16 cellular contexts compared by ENCODE assay signal in genomic region chr2:18834341-18834740, GRCh38.
DNase-seq lines count a peak whose midpoint lies in the region; ATAC-seq and TF ChIP-seq lines count a peak whose summit lies in the region.
"Had no signal": no experiment of that assay in that cellular context is flagged by ENCODE, and none has a peak within 500 bp of the region (broad histone marks: within the 10 kb centered on the region; RNA-seq: fewer than 3 reads in every experiment).

No MANE protein-coding gene starts in this region.

- peaks cover 52% of the 10 kb centered on the region for H3K4me1 Mint-ChIP-seq in HFFc6 (ENCODE audit: low read depth)
- H3K4me1 Mint-ChIP-seq: activated CD8-positive, alpha-beta memory T cell treated with anti-CD3 and anti-CD28 coated beads, Interleukin-2, amount 10 ng/mL, durations not matched to agents 7 days and 5 days; activated naive CD8-positive, alpha-beta T cell treated with anti-CD3 and anti-CD28 coated beads, Interleukin-2, amount 10 ng/mL, durations not matched to agents 7 days and 5 days; stimulated activated naive B cell treated with anti-CD40 and anti-IgM and Interleukin-4, amounts not matched to agents 10 μg/mL and 1 μg/mL and 100 μg/mL, for 72 hours had no signal

- peak overlapping the region; percentile 39; the same call in 1 of the 2 replicates for H3K27ac Mint-ChIP-seq in HFFc6
- H3K27ac Mint-ChIP-seq: activated CD8-positive, alpha-beta memory T cell treated with anti-CD3 and anti-CD28 coated beads, Interleukin-2, amount 10 ng/mL, durations not matched to agents 7 days and 5 days; activated naive CD8-positive, alpha-beta T cell treated with anti-CD3 and anti-CD28 coated beads, Interleukin-2, amount 10 ng/mL, durations not matched to agents 7 days and 5 days; stimulated activated naive B cell treated with anti-CD40 and anti-IgM and Interleukin-4, amounts not matched to agents 10 μg/mL and 1 μg/mL and 100 μg/mL, for 72 hours had no signal

- no peaks in the 10 kb centered on the region for H3K36me3 ChIP-seq in brain microvascular endothelial cell (replicated peaks)

- H3K27me3 ChIP-seq in brain microvascular endothelial cell (replicated peaks) = no peaks in the 10 kb centered on the region

- in situ Hi-C loops in brain microvascular endothelial cell (cut with HindIII; ENCODE audit: low pct_ligation_motif_present, low sequenced_read_pairs) = no loop called here

- DNase-seq in A172 (ENCODE audit: low spot score) (peak; percentile 28), HFFc6 (peak; percentile 62), brain microvascular endothelial cell (peak; percentile 35), hepatic stellate cell (ENCODE audit: low spot score) (peak; percentile 14), NCI-H2029 treated with DMSO at 0.1 percent for 48 hours (lab: John Stamatoyannopoulos, UW) (no peak), occipital lobe (lab: John Stamatoyannopoulos, UW) (no peak)
- DNase-seq: activated CD8-positive, alpha-beta memory T cell treated with anti-CD3 and anti-CD28 coated beads, Interleukin-2, amount 10 ng/mL, durations not matched to agents 7 days and 5 days; activated naive CD8-positive, alpha-beta T cell treated with anti-CD3 and anti-CD28 coated beads, Interleukin-2, amount 10 ng/mL, durations not matched to agents 7 days and 5 days; effector CD4-positive, alpha-beta T cell; hypothalamus; NCI-H69; SIG-M5; stimulated activated CD4-positive, alpha-beta T cell treated with anti-CD3 and anti-CD28 coated beads, Interleukin-2, amount 100 ng/mL, for 48 hours; stimulated activated naive B cell treated with anti-CD40 and anti-IgM and Interleukin-4, amounts not matched to agents 10 μg/mL and 1 μg/mL and 100 μg/mL, for 72 hours had no signal

- no peak overlapping the region for H3K4me3 ChIP-seq in brain microvascular endothelial cell (ENCODE audit: low read depth, low read length)

- ATAC-seq in HG03521 (IDR thresholded peaks at IDR 0.05; ENCODE audit: unreplicated experiment) = no peak
- no peak for ATAC-seq in HG03175 (IDR thresholded peaks at IDR 0.05; ENCODE audit: unreplicated experiment)
- ATAC-seq: activated CD8-positive, alpha-beta memory T cell treated with anti-CD3 and anti-CD28 coated beads, Interleukin-2, amount 10 ng/mL, durations not matched to agents 7 days and 5 days; stimulated activated naive B cell treated with anti-CD40 and anti-IgM and Interleukin-4, amounts not matched to agents 10 μg/mL and 1 μg/mL and 100 μg/mL, for 72 hours had no signal

- no peaks in the 10 kb centered on the region for H3K36me3 Mint-ChIP-seq in HFFc6 (ENCODE audit: low read depth)
- H3K36me3 Mint-ChIP-seq: activated CD8-positive, alpha-beta memory T cell treated with anti-CD3 and anti-CD28 coated beads, Interleukin-2, amount 10 ng/mL, durations not matched to agents 7 days and 5 days; activated naive CD8-positive, alpha-beta T cell treated with anti-CD3 and anti-CD28 coated beads, Interleukin-2, amount 10 ng/mL, durations not matched to agents 7 days and 5 days; stimulated activated naive B cell treated with anti-CD40 and anti-IgM and Interleukin-4, amounts not matched to agents 10 μg/mL and 1 μg/mL and 100 μg/mL, for 72 hours had no signal

- H3K27me3 Mint-ChIP-seq in HFFc6 (ENCODE audit: insufficient read depth) = no peaks in the 10 kb centered on the region; the same call in 1 of the 2 replicates
- H3K27me3 Mint-ChIP-seq: activated CD8-positive, alpha-beta memory T cell treated with anti-CD3 and anti-CD28 coated beads, Interleukin-2, amount 10 ng/mL, durations not matched to agents 7 days and 5 days; activated naive CD8-positive, alpha-beta T cell treated with anti-CD3 and anti-CD28 coated beads, Interleukin-2, amount 10 ng/mL, durations not matched to agents 7 days and 5 days; stimulated activated naive B cell treated with anti-CD40 and anti-IgM and Interleukin-4, amounts not matched to agents 10 μg/mL and 1 μg/mL and 100 μg/mL, for 72 hours had no signal

- no peak overlapping the region for H3K4me3 Mint-ChIP-seq in HFFc6
- H3K4me3 Mint-ChIP-seq: activated CD8-positive, alpha-beta memory T cell treated with anti-CD3 and anti-CD28 coated beads, Interleukin-2, amount 10 ng/mL, durations not matched to agents 7 days and 5 days; activated naive CD8-positive, alpha-beta T cell treated with anti-CD3 and anti-CD28 coated beads, Interleukin-2, amount 10 ng/mL, durations not matched to agents 7 days and 5 days; stimulated activated naive B cell treated with anti-CD40 and anti-IgM and Interleukin-4, amounts not matched to agents 10 μg/mL and 1 μg/mL and 100 μg/mL, for 72 hours had no signal

- H3K9me3 Mint-ChIP-seq in HFFc6 = no peaks in the 10 kb centered on the region
- H3K9me3 Mint-ChIP-seq: activated naive CD8-positive, alpha-beta T cell treated with anti-CD3 and anti-CD28 coated beads, Interleukin-2, amount 10 ng/mL, durations not matched to agents 7 days and 5 days; stimulated activated naive B cell treated with anti-CD40 and anti-IgM and Interleukin-4, amounts not matched to agents 10 μg/mL and 1 μg/mL and 100 μg/mL, for 72 hours had no signal

- H3K27ac ChIP-seq in brain microvascular endothelial cell = no peak overlapping the region

- TF ChIP-seq CTCF in HFFc6 (IDR thresholded peaks at IDR 0.05) = no peak
- TF ChIP-seq CTCF in brain microvascular endothelial cell (IDR thresholded peaks at IDR 0.05; ENCODE audit: low read depth, low read length, missing control alignments) = no peak

Comparison
In these comparisons a context has a peak if more than half of its experiments do, and no peak if none do; other contexts are left out.
1. DNase-seq: peak in A172 (single experiment), HFFc6 (single experiment), brain microvascular endothelial cell (single experiment) and hepatic stellate cell (single experiment); none in NCI-H2029 treated with DMSO at 0.1 percent for 48 hours (single experiment) and occipital lobe (single experiment).